In the genomic region with DNA sequence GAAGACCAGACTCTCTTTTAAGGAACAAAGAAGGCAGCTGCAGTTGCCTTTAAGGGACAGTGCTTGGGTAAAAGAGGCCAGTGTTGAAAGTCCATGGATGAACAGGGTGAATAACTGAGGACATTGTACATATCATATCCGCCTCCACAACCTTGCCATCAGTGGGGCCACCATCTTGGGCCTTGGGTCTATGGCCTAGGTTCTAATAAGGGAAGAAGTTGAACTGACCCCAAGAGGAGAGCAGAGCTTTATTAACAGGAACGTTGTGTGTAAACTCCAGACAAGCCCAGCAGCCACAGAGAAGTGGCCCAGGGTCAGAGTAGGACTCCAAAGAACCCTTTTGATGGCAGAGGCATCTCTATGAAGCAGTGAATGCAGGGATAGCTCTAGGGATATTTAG, we compare ENCODE assay signal across 29 cellular contexts.
"Had no signal": no experiment of that assay in that cellular context is flagged by ENCODE, and none has a peak within 500 bp of the region (broad histone marks: within the 10 kb centered on the region; RNA-seq: fewer than 3 reads in every experiment).

No MANE protein-coding gene starts in this region.

- H3K9me3 ChIP-seq: neutrophil, pancreas, prostate gland, right lobe of liver, sigmoid colon, suprapubic skin, testis, tibial artery, transverse colon, upper lobe of right lung, uterus had no signal

- FAIRE-seq: pancreas, small intestine had no signal

- H3K4me3 ChIP-seq: pancreas, prostate gland, right lobe of liver, sigmoid colon, suprapubic skin, testis, tibial artery, transverse colon, upper lobe of right lung, uterus had no signal

- H3K36me3 ChIP-seq: neutrophil, pancreas, prostate gland, right lobe of liver, sigmoid colon, suprapubic skin, tibial artery, transverse colon, upper lobe of right lung, uterus had no signal

- H3K36me3 Mint-ChIP-seq: naive thymus-derived CD8-positive, alpha-beta T cell; natural killer cell treated with Interleukin-12 subunit alpha and Interleukin-12 subunit beta and Interleukin-15 and Interleukin-18, amount 100 ng/mL, for 72 hours; stimulated activated memory B cell treated with anti-CD40 and anti-IgM and Interleukin-4, amounts not matched to agents 10 μg/mL and 1 μg/mL and 100 μg/mL, for 72 hours; type B pancreatic cell had no signal

- H3K4me3 Mint-ChIP-seq: naive thymus-derived CD8-positive, alpha-beta T cell; natural killer cell treated with Interleukin-12 subunit alpha and Interleukin-12 subunit beta and Interleukin-15 and Interleukin-18, amount 100 ng/mL, for 72 hours; nephron progenitor cell; neural crest cell; stimulated activated memory B cell treated with anti-CD40 and anti-IgM and Interleukin-4, amounts not matched to agents 10 μg/mL and 1 μg/mL and 100 μg/mL, for 72 hours; stimulated activated naive CD8-positive, alpha-beta T cell treated with anti-CD3 and anti-CD28 coated beads, Interleukin-15, amount 100 ng/mL, for 72 hours; type B pancreatic cell had no signal

- H3K27ac ChIP-seq: neutrophil, pancreas, prostate gland, right lobe of liver, sigmoid colon, suprapubic skin, testis, tibial artery, transverse colon, upper lobe of right lung, uterus had no signal

- DNase-seq: nephron progenitor cell; nucleus accumbens; pancreas; retina; right cardiac atrium; right lobe of liver; sigmoid colon; small intestine; stimulated activated CD4-positive, alpha-beta T cell treated with anti-CD3 and anti-CD28 coated beads, Interleukin-15, amount 100 ng/mL, for 24 hours; stimulated activated CD4-positive, alpha-beta T cell treated with anti-CD3 and anti-CD28 coated beads, Interleukin-4, amount 100 ng/mL, for 1 hour; stimulated activated CD4-positive, alpha-beta T cell treated with anti-CD3 and anti-CD28 coated beads, Interleukin-4, amount 100 ng/mL, for 4 hours; stimulated activated CD8-positive, alpha-beta memory T cell treated with anti-CD3 and anti-CD28 coated beads, Interleukin-4, amount 100 ng/mL, for 48 hours; stimulated activated naive CD4-positive, alpha-beta T cell; stimulated activated naive CD8-positive, alpha-beta T cell treated with anti-CD3 and anti-CD28 coated beads, Interleukin-15, amount 100 ng/mL, for 72 hours; stimulated activated naive CD8-positive, alpha-beta T cell treated with anti-CD3 and anti-CD28 coated beads, Interleukin-15, Interleukin-2, amounts not matched to agents 100 U/mL and 50 U/mL, for 24 hours; substantia nigra; testis; tibial artery; transverse colon; upper lobe of right lung; uterus had no signal

- H3K27ac Mint-ChIP-seq: natural killer cell treated with Interleukin-12 subunit alpha and Interleukin-12 subunit beta and Interleukin-15 and Interleukin-18, amount 100 ng/mL, for 72 hours; nephron progenitor cell; stimulated activated memory B cell treated with anti-CD40 and anti-IgM and Interleukin-4, amounts not matched to agents 10 μg/mL and 1 μg/mL and 100 μg/mL, for 72 hours; stimulated activated naive CD8-positive, alpha-beta T cell treated with anti-CD3 and anti-CD28 coated beads, Interleukin-15, amount 100 ng/mL, for 72 hours; type B pancreatic cell had no signal

- H3K9me3 Mint-ChIP-seq: natural killer cell treated with Interleukin-12 subunit alpha and Interleukin-12 subunit beta and Interleukin-15 and Interleukin-18, amount 100 ng/mL, for 72 hours; nephron progenitor cell; stimulated activated naive CD8-positive, alpha-beta T cell treated with anti-CD3 and anti-CD28 coated beads, Interleukin-15, amount 100 ng/mL, for 72 hours; type B pancreatic cell had no signal

- H3K4me1 ChIP-seq: pancreas, prostate gland, right lobe of liver, sigmoid colon, tibial artery, transverse colon, upper lobe of right lung, uterus had no signal

- H3K27me3 ChIP-seq: pancreas, right lobe of liver, sigmoid colon, suprapubic skin, testis, tibial artery, transverse colon, upper lobe of right lung, uterus had no signal

- H3K4me1 Mint-ChIP-seq: naive thymus-derived CD8-positive, alpha-beta T cell; neural crest cell; stimulated activated memory B cell treated with anti-CD40 and anti-IgM and Interleukin-4, amounts not matched to agents 10 μg/mL and 1 μg/mL and 100 μg/mL, for 72 hours; stimulated activated naive CD8-positive, alpha-beta T cell treated with anti-CD3 and anti-CD28 coated beads, Interleukin-15, amount 100 ng/mL, for 72 hours had no signal
